In genomic region chr4:26719954-26720552, GRCh38 we compare ENCODE assay signal across 8 cellular contexts.
DNase-seq lines count a peak whose midpoint lies in the region; ATAC-seq, FAIRE-seq and TF ChIP-seq lines count a peak whose summit lies in the region.

No MANE protein-coding gene starts in this region.

- no peak overlapping the region for H3K4me2 ChIP-seq in GM12878 (ENCODE audit: control insufficient read depth, insufficient read depth)

- CTCF ChIA-PET in GM12878 (lab: Yijun Ruan, JAX) = interaction anchor here (0.6 to 3.3 kb wide), 8 partner anchors 9 to 690 kb away, joined by 3 to 14 read pairs (median 5); no protein-coding TSS in a partner anchor

- no peaks in the 10 kb centered on the region for H3K27me3 Mint-ChIP-seq in mesothelial cell of epicardium (ENCODE audit: low read depth)
- H3K27me3 Mint-ChIP-seq in activated naive CD8-positive, alpha-beta T cell treated with anti-CD3 and anti-CD28 coated beads for 36 hours = no peaks in the 10 kb centered on the region

- RAD21 ChIA-PET in GM12878 (lab: Charles Lee; ENCODE audit: unreplicated experiment) = interaction anchor here (0.8 to 1.4 kb wide), 3 partner anchors 28 to 390 kb away, joined by 3 to 4 read pairs (median 3); no protein-coding TSS in a partner anchor

- in situ Hi-C loops in GM12878 (cut with MboI) = no loop called here

- peak; percentile 48 for DNase-seq in DMS114 treated with DMSO at 0.1 percent for 48 hours (lab: John Stamatoyannopoulos, UW; ENCODE audit: unreplicated experiment)
- peak; percentile 50 to 68 for DNase-seq in Kasumi-1 (lab: John Stamatoyannopoulos, UW)
- DNase-seq in GM12878 (ENCODE audit: low read depth, low spot score) = no peak
- DNase-seq in mesothelial cell of epicardium (ENCODE audit: low spot score in 2 of 2, unreplicated experiment in 2 of 2) = no peak
- DNase-seq in activated CD4-positive, alpha-beta T cell treated with anti-CD3 and anti-CD28 coated beads for 4 hours = no peak
- no peak for DNase-seq in 8988T
- DNase-seq in activated naive CD8-positive, alpha-beta T cell treated with anti-CD3 and anti-CD28 coated beads for 36 hours = no peak

- 88% methylated on average over 1 of the region's 1 CpG for WGBS in GM12878 (ENCODE audit: insufficient coverage, insufficient replicate concordance, low lambda C conversion rate, missing lambda C conversion rate)

- H3K36me3 ChIP-seq in GM12878 (ENCODE audit: control insufficient read depth in 2 of 2, insufficient read depth in 2 of 2, low read length in 1 of 2) = no peaks in the 10 kb centered on the region

- no peak for ATAC-seq in GM12878
- no peak for ATAC-seq in GM21717 (IDR thresholded peaks at IDR 0.05; ENCODE audit: unreplicated experiment)

- H3K4me1 ChIP-seq in GM12878 (ENCODE audit: control insufficient read depth, insufficient read depth, low read length) = no peaks in the 10 kb centered on the region

- peaks cover 3% of the 10 kb centered on the region for H3K36me3 Mint-ChIP-seq in mesothelial cell of epicardium
- H3K36me3 Mint-ChIP-seq in activated naive CD8-positive, alpha-beta T cell treated with anti-CD3 and anti-CD28 coated beads for 36 hours = no peaks in the 10 kb centered on the region

- no peaks in the 10 kb centered on the region for H3K9me3 Mint-ChIP-seq in mesothelial cell of epicardium
- H3K9me3 Mint-ChIP-seq in activated naive CD8-positive, alpha-beta T cell treated with anti-CD3 and anti-CD28 coated beads for 36 hours = no peaks in the 10 kb centered on the region

- no TSS peak for BruUV-seq in GM12878 (replicated peaks; lab: Mats Ljungman, UMichigan)

- TF ChIP-seq CTCF in GM12878 (IDR thresholded peaks at IDR 0.05 in 2 of 3, conservative IDR thresholded peaks at IDR 0.05 in 1 of 3; ENCODE audit: control insufficient read depth in 2 of 3, extremely low read depth in 1 of 3, insufficient read depth in 1 of 3, low read depth in 3 of 3, low read length in 3 of 3) (peak in 2 of 3 experiments; percentile 34 to 40; a peak in 3 of 6 replicates), mesothelial cell of epicardium (IDR thresholded peaks at IDR 0.05; ENCODE audit: unreplicated experiment) (peak; percentile 61)

- H3K9me3 ChIP-seq in GM12878 (replicated peaks; ENCODE audit: control insufficient read depth, insufficient read depth, low read length) = no peaks in the 10 kb centered on the region

- no peaks in the 10 kb centered on the region for H3K27me3 ChIP-seq in GM12878 (replicated peaks in 1 of 2; ENCODE audit: control insufficient read depth in 2 of 2, insufficient read depth in 2 of 2, low read length in 1 of 2)

- no peak for FAIRE-seq in GM12878 (lab: Jason Lieb, UNC)

- H3K27ac ChIP-seq in GM12878 (ENCODE audit: control insufficient read depth, insufficient read depth) = no peak overlapping the region

- no peaks in the 10 kb centered on the region for H4K20me1 ChIP-seq in GM12878 (ENCODE audit: control insufficient read depth, insufficient read depth)

- H3K79me2 ChIP-seq in GM12878 (ENCODE audit: control insufficient read depth, insufficient read depth, low read length) = no peaks in the 10 kb centered on the region

- H2AFZ ChIP-seq in GM12878 (ENCODE audit: control insufficient read depth, low read depth, low read length) = no peak overlapping the region

- POLR2A ChIA-PET in GM12878 (lab: Charles Lee) = interaction anchor here (0.6 kb wide), 2 partner anchors 32 to 487 kb away, joined by 3 read pairs; no protein-coding TSS in a partner anchor

- H3K27ac Mint-ChIP-seq in mesothelial cell of epicardium = no peak overlapping the region
- no peak overlapping the region for H3K27ac Mint-ChIP-seq in activated naive CD8-positive, alpha-beta T cell treated with anti-CD3 and anti-CD28 coated beads for 36 hours

- no peak overlapping the region for H3K4me3 ChIP-seq in GM12878

- intact Hi-C loops in GM12878 (cut with micrococcal nuclease; ENCODE audit: unreplicated experiment) = loop anchor here (2.0 kb wide), 1 partner anchor 261 kb away; no protein-coding TSS in a partner anchor

- SMC1A ChIA-PET in GM12878 (lab: Charles Lee; ENCODE audit: uncharacterized antibody, unreplicated experiment) = interaction anchor here (0.6 to 5.0 kb wide), 3 partner anchors 10 to 310 kb away, joined by 3 to 33 read pairs (median 4); no protein-coding TSS in a partner anchor

- no peak for TF ChIP-seq POLR2A in GM12878 (IDR thresholded peaks at IDR 0.05; ENCODE audit: low read depth, low read length)

- H3K4me1 Mint-ChIP-seq in mesothelial cell of epicardium = no peaks in the 10 kb centered on the region
- H3K4me1 Mint-ChIP-seq in activated naive CD8-positive, alpha-beta T cell treated with anti-CD3 and anti-CD28 coated beads for 36 hours = peaks cover 13% of the 10 kb centered on the region

- TF ChIP-seq EP300 in GM12878 (IDR thresholded peaks at IDR 0.05; ENCODE audit: borderline replicate concordance in 1 of 2, control insufficient read depth in 1 of 2, low read depth in 2 of 2, low read length in 2 of 2) = no peak

- H3K9ac ChIP-seq in GM12878 (ENCODE audit: control insufficient read depth, insufficient read depth, low read length) = no peak overlapping the region

- TF ChIP-seq RAD21 in GM12878 (IDR thresholded peaks at IDR 0.05; ENCODE audit: insufficient read depth, low read depth, low read length) = peak; percentile 78

- H3K4me3 Mint-ChIP-seq in mesothelial cell of epicardium = no peak overlapping the region
- no peak overlapping the region for H3K4me3 Mint-ChIP-seq in activated naive CD8-positive, alpha-beta T cell treated with anti-CD3 and anti-CD28 coated beads for 36 hours

TF ChIP-seq in GM12878, 131 proteins besides CTCF, POLR2A, EP300 and RAD21:
- TF ChIP-seq BACH1 (IDR thresholded peaks at IDR 0.05; ENCODE audit: borderline replicate concordance) (no peak), SMC3 (IDR thresholded peaks at IDR 0.05; ENCODE audit: borderline replicate concordance, low read length) (peak; percentile 36; the same call in 1 of the 2 replicates)
TF ChIP-seq in GM12878: peak in this region for 1.

Comparison
In these comparisons a context has a peak if more than half of its experiments do, and no peak if none do; other contexts are left out.
1. DNase-seq: peak in DMS114 treated with DMSO at 0.1 percent for 48 hours (single experiment) and Kasumi-1 (2 of 2); none in GM12878 (single experiment), mesothelial cell of epicardium (0 of 2), activated CD4-positive, alpha-beta T cell treated with anti-CD3 and anti-CD28 coated beads for 4 hours (0 of 2), 8988T (single experiment) and activated naive CD8-positive, alpha-beta T cell treated with anti-CD3 and anti-CD28 coated beads for 36 hours (single experiment).